ENCODE assay signal across 12 cellular contexts in the genomic region with DNA sequence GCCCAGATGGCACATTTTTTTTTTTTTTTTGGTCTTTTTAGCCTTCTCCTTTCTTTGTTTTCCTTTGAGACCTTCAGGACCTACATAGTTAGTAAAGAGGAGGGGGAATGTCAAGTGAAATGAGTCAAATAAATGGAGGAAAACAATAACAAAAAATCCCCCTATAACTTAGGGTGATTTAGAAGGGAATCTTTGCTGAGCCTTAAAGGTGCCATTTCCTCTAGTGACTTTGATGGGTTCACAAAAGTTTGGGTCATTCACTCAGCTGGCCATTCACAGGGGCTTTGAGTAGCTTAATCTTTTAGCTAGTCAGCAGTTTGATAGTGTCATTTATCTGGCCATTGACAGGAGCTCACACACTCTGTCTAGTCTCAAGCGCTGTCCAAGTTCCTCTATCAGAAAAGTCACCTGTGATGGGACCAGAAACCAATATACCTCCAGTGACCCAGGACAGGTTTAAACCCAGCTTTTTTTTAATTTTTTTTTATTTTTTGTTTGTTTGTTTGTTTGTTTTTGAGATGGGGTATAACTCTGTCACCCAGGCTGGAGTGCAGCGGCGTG.
DNase-seq lines count a peak whose midpoint lies in the region; ATAC-seq, FAIRE-seq and TF ChIP-seq lines count a peak whose summit lies in the region.
"Had no signal": no experiment of that assay in that cellular context is flagged by ENCODE, and none has a peak within 500 bp of the region (broad histone marks: within the 10 kb centered on the region; RNA-seq: fewer than 3 reads in every experiment).

No MANE protein-coding gene starts in this region.

- peak overlapping the region; percentile 63; the same call in 1 of the 2 replicates for H3K4me2 ChIP-seq in PC-3 (ENCODE audit: low read length)
- no peak overlapping the region for H3K4me2 ChIP-seq in GM12878 (ENCODE audit: control insufficient read depth, insufficient read depth)

- TF ChIP-seq POLR2A in GM12878 (IDR thresholded peaks at IDR 0.05; ENCODE audit: low read depth, low read length): no peak
- no peak for TF ChIP-seq POLR2A in spleen (IDR thresholded peaks at IDR 0.05)

- H3K79me2 ChIP-seq in PC-3 (ENCODE audit: low read length) (no peaks in the 10 kb centered on the region), GM12878 (ENCODE audit: control insufficient read depth, insufficient read depth, low read length) (no peaks in the 10 kb centered on the region)

- intact Hi-C loops in left ventricle myocardium inferior (cut with micrococcal nuclease) (no loop called here), left ventricle myocardium superior (cut with micrococcal nuclease) (no loop called here), PC-3 (cut with micrococcal nuclease) (no loop called here), GM12878 (cut with micrococcal nuclease; ENCODE audit: unreplicated experiment) (no loop called here), spleen (cut with DNase I; ENCODE audit: low total_unique reads) (no loop called here)

- H3K4me3 ChIP-seq in left ventricle myocardium inferior (no peak overlapping the region), PC-3 (ENCODE audit: low read length) (no peak overlapping the region), GM12878 (no peak overlapping the region), skeletal muscle tissue (ENCODE audit: low read length in 3 of 3) (no peak overlapping the region), spleen (no peak overlapping the region)
- H3K4me3 ChIP-seq: psoas muscle, transverse colon had no signal

- H4K20me1 ChIP-seq in PC-3 (ENCODE audit: low read length): no peaks in the 10 kb centered on the region
- H4K20me1 ChIP-seq in GM12878 (ENCODE audit: control insufficient read depth, insufficient read depth): no peaks in the 10 kb centered on the region

- no peak for TF ChIP-seq EP300 in GM12878 (IDR thresholded peaks at IDR 0.05; ENCODE audit: borderline replicate concordance in 1 of 2, control insufficient read depth in 1 of 2, low read depth in 2 of 2, low read length in 2 of 2)

- no peaks in the 10 kb centered on the region for H3K9me2 ChIP-seq in PC-3 (replicated peaks; ENCODE audit: low read length)

- ATAC-seq in left ventricle myocardium superior (no peak), PC-3 (no peak), GM12878 (no peak), GM18519 (IDR thresholded peaks at IDR 0.05; ENCODE audit: low FRiP score, unreplicated experiment) (no peak)

- H3K9me3 ChIP-seq in left ventricle myocardium inferior (replicated peaks): no peaks in the 10 kb centered on the region
- H3K9me3 ChIP-seq in PC-3 (ENCODE audit: low read length): no peaks in the 10 kb centered on the region
- H3K9me3 ChIP-seq in GM12878 (replicated peaks; ENCODE audit: control insufficient read depth, insufficient read depth, low read length): no peaks in the 10 kb centered on the region; the same call in 2 of the 3 replicates
- no peaks in the 10 kb centered on the region for H3K9me3 ChIP-seq in skeletal muscle tissue (ENCODE audit: control insufficient read depth in 3 of 3, low read length in 3 of 3)
- H3K9me3 ChIP-seq in spleen: no peaks in the 10 kb centered on the region
- H3K9me3 ChIP-seq: psoas muscle, transverse colon had no signal

- peak overlapping the region; percentile 47; the same call in 1 of the 2 replicates for H3K9ac ChIP-seq in PC-3 (ENCODE audit: low read length)
- H3K9ac ChIP-seq in GM12878 (ENCODE audit: control insufficient read depth, insufficient read depth, low read length): no peak overlapping the region
- H3K9ac ChIP-seq in skeletal muscle tissue (ENCODE audit: low read depth in 1 of 3, low read length in 3 of 3): no peak overlapping the region

- H3K27ac ChIP-seq in left ventricle myocardium inferior (replicated peaks) (peak overlapping the region; percentile 38), PC-3 (ENCODE audit: low read length) (peak overlapping the region; percentile 79), GM12878 (ENCODE audit: control insufficient read depth, insufficient read depth) (no peak overlapping the region), skeletal muscle tissue (ENCODE audit: low read depth, low read length) (peak overlapping the region; percentile 9), spleen (peak overlapping the region in 3 of 8 donors; percentile 17 to 51 (median 37))
- H3K27ac ChIP-seq: psoas muscle had no signal

- no peaks in the 10 kb centered on the region for H3F3A ChIP-seq in PC-3 (ENCODE audit: low read length, unreplicated experiment)

- H3K36me3 ChIP-seq in left ventricle myocardium inferior (no peaks in the 10 kb centered on the region), PC-3 (ENCODE audit: low read depth, low read length) (no peaks in the 10 kb centered on the region), GM12878 (ENCODE audit: control insufficient read depth in 2 of 2, insufficient read depth in 2 of 2, low read length in 1 of 2) (no peaks in the 10 kb centered on the region), skeletal muscle tissue (ENCODE audit: control insufficient read depth in 3 of 3, insufficient read depth in 3 of 3, low read length in 3 of 3) (no peaks in the 10 kb centered on the region), spleen (no peaks in the 10 kb centered on the region)
- H3K36me3 ChIP-seq: transverse colon had no signal

- H3K4me1 ChIP-seq in left ventricle myocardium inferior (peaks cover 18% of the 10 kb centered on the region), PC-3 (ENCODE audit: insufficient read depth, low read length) (peaks cover 27% of the 10 kb centered on the region), GM12878 (ENCODE audit: control insufficient read depth, insufficient read depth, low read length) (no peaks in the 10 kb centered on the region), skeletal muscle tissue (ENCODE audit: control insufficient read depth in 3 of 3, insufficient read depth in 3 of 3, low read length in 3 of 3) (peaks cover 0 to 16% (median 16%) of the 10 kb centered on the region in 3 donors), spleen (peaks cover 0 to 26% (median 15%) of the 10 kb centered on the region in 6 donors)

- DNase-seq in left ventricle myocardium inferior (no peak), left ventricle myocardium superior (no peak), PC-3 (no peak), GM12878 (ENCODE audit: low read depth, low spot score) (no peak), spleen (no peak), NCI-H69 (lab: John Stamatoyannopoulos, UW) (no peak)
- DNase-seq: NCI-H1105 treated with DMSO at 0.1 percent for 48 hours had no signal

- BruUV-seq in PC-3 (replicated peaks; lab: Mats Ljungman, UMichigan) (no TSS peak), GM12878 (replicated peaks; lab: Mats Ljungman, UMichigan) (no TSS peak)

- in situ Hi-C loops in GM12878 (cut with MboI): no loop called here

- H2AFZ ChIP-seq in PC-3 (ENCODE audit: low read length) (no peak overlapping the region), GM12878 (ENCODE audit: control insufficient read depth, low read depth, low read length) (no peak overlapping the region)

- H3K27me3 ChIP-seq in left ventricle myocardium inferior (ENCODE audit: low read depth): peaks cover 27% of the 10 kb centered on the region
- no peaks in the 10 kb centered on the region for H3K27me3 ChIP-seq in PC-3 (ENCODE audit: low read length)
- H3K27me3 ChIP-seq in GM12878 (replicated peaks in 1 of 2; ENCODE audit: control insufficient read depth in 2 of 2, insufficient read depth in 2 of 2, low read length in 1 of 2): no peaks in the 10 kb centered on the region; a peak in 1 of 4 replicates
- H3K27me3 ChIP-seq in skeletal muscle tissue (ENCODE audit: control insufficient read depth in 3 of 3, insufficient read depth in 3 of 3, low read length in 3 of 3): no peaks in the 10 kb centered on the region
- no peaks in the 10 kb centered on the region for H3K27me3 ChIP-seq in spleen (replicated peaks in 1 of 7)
- H3K27me3 ChIP-seq: transverse colon had no signal

- no peak for TF ChIP-seq RAD21 in GM12878 (IDR thresholded peaks at IDR 0.05; ENCODE audit: insufficient read depth, low read depth, low read length)

- 88% methylated on average over 3 of the region's 3 CpGs for WGBS in GM12878 (ENCODE audit: insufficient coverage, insufficient replicate concordance, low lambda C conversion rate, missing lambda C conversion rate)
- 90 to 97% (median 96%) methylated on average over 3 of the region's 3 CpGs for WGBS in spleen, 5 donors

- FAIRE-seq in GM12878 (lab: Jason Lieb, UNC): no peak
- FAIRE-seq: islet of Langerhans had no signal

- TF ChIP-seq CTCF in left ventricle myocardium inferior (IDR thresholded peaks at IDR 0.05; ENCODE audit: borderline replicate concordance) (no peak), PC-3 (conservative IDR thresholded peaks at IDR 0.05; ENCODE audit: low read depth, low read length) (no peak), GM12878 (IDR thresholded peaks at IDR 0.05 in 2 of 3, conservative IDR thresholded peaks at IDR 0.05 in 1 of 3; ENCODE audit: control insufficient read depth in 2 of 3, extremely low read depth in 1 of 3, insufficient read depth in 1 of 3, low read depth in 3 of 3, low read length in 3 of 3) (no peak), spleen (IDR thresholded peaks at IDR 0.05 in 8 of 11, conservative IDR thresholded peaks at IDR 0.05 in 3 of 11) (no peak)

- CTCF ChIA-PET in PC-3 (lab: Charles Lee) (no interaction called here), GM12878 (lab: Yijun Ruan, JAX) (interaction anchor here (0.6 kb wide), 1 partner anchor 279 kb away, joined by 3 read pairs; no protein-coding TSS in a partner anchor)

- SMC1A ChIA-PET in GM12878 (lab: Charles Lee; ENCODE audit: uncharacterized antibody, unreplicated experiment): interaction anchor here (0.6 to 2.3 kb wide), 3 partner anchors 16 to 96 kb away, joined by 3 to 8 read pairs (median 4); no protein-coding TSS in a partner anchor

- RAD21 ChIA-PET in GM12878 (lab: Charles Lee; ENCODE audit: unreplicated experiment): interaction anchor here (1.0 to 1.2 kb wide), 3 partner anchors 10 to 165 kb away, joined by 3 read pairs; no protein-coding TSS in a partner anchor

- POLR2A ChIA-PET in PC-3 (lab: Charles Lee; ENCODE audit: unreplicated experiment) (no interaction called here), GM12878 (lab: Charles Lee) (interaction anchor here (0.6 kb wide), 1 partner anchor 82 kb away, joined by 4 read pairs; no protein-coding TSS in a partner anchor)

TF ChIP-seq in GM12878, 131 proteins besides CTCF, POLR2A, EP300 and RAD21:
- TF ChIP-seq TBL1XR1 (IDR thresholded peaks at IDR 0.05; ENCODE audit: low read depth, low read length) (no peak), ZNF384 (IDR thresholded peaks at IDR 0.05; ENCODE audit: borderline replicate concordance, low read depth, low read length) (peak; percentile 9; the same call in 1 of the 2 replicates)
TF ChIP-seq in GM12878: peak in this region for 1.
